In the genomic region with DNA sequence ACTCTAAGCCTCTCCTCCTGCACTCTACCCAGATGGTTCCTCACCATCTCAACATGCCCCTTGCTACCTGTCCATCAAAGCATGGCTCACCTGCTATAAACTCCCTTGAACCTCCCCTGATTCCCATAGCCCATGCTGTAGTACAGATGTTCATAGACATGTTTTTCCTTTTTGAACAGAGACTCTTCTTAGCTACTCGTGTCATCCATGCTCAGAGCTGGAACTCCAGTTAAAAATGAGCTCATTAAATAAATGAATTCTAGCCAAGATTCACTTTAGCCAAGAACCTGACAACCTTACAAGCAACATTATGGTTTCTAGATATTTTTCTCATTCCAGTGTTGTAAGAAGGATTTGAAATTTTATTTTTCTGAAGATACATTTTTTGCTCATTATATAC, we compare ENCODE assay signal across 20 cellular contexts.
DNase-seq lines count a peak whose midpoint lies in the region; ATAC-seq and TF ChIP-seq lines count a peak whose summit lies in the region.
"Had no signal": no experiment of that assay in that cellular context is flagged by ENCODE, and none has a peak within 500 bp of the region (broad histone marks: within the 10 kb centered on the region; RNA-seq: fewer than 3 reads in every experiment).

No MANE protein-coding gene starts in this region.

- H4K91ac ChIP-seq in mesenchymal stem cell (ENCODE audit: low read length), result peak overlapping the region; percentile 34

- H2BK12ac ChIP-seq in mesenchymal stem cell (ENCODE audit: low read length in 2 of 2), result peak overlapping the region; percentile 17 to 92

- H3K36me3 ChIP-seq in left ventricle myocardium inferior (no peaks in the 10 kb centered on the region), mesenchymal stem cell (ENCODE audit: control insufficient read depth in 1 of 2, insufficient read depth in 2 of 2, low read depth in 1 of 2, low read length in 2 of 2) (no peaks in the 10 kb centered on the region), suprapubic skin (no peaks in the 10 kb centered on the region), H7 (replicated peaks; ENCODE audit: control insufficient read depth, insufficient read depth, low read length) (no peaks in the 10 kb centered on the region)
- H3K36me3 ChIP-seq: HAP-1 had no signal

- TF ChIP-seq CTCF in left ventricle myocardium inferior (IDR thresholded peaks at IDR 0.05; ENCODE audit: borderline replicate concordance), result no peak
- TF ChIP-seq CTCF in suprapubic skin (IDR thresholded peaks at IDR 0.05), result no peak

- no peak for DNase-seq in left ventricle myocardium inferior
- DNase-seq in left ventricle myocardium superior, result no peak
- peak; percentile 14 for DNase-seq in astrocyte of the hippocampus (ENCODE audit: low read depth, low spot score)
- no peak for DNase-seq in mesenchymal stem cell
- no peak for DNase-seq in D341Med (ENCODE audit: low spot score)
- no peak for DNase-seq in suprapubic skin (ENCODE audit: low spot score in 2 of 2)
- no peak for DNase-seq in H7
- DNase-seq: CD4-positive, CD25-positive, alpha-beta regulatory T cell; DMS 273 treated with DMSO at 0.1 percent for 48 hours; GM23248; MM.1S; NCI-H1048; NCI-H1417 treated with DMSO at 0.1 percent for 48 hours; NCI-H187; RPMI8226; SHP77 treated with DMSO at 0.1 percent for 48 hours had no signal

- no peaks in the 10 kb centered on the region for H3K9me3 ChIP-seq in left ventricle myocardium inferior (replicated peaks)
- H3K9me3 ChIP-seq in mesenchymal stem cell (ENCODE audit: control insufficient read depth, low read length), result no peaks in the 10 kb centered on the region
- no peaks in the 10 kb centered on the region for H3K9me3 ChIP-seq in suprapubic skin
- H3K9me3 ChIP-seq: HAP-1 had no signal

- no peak overlapping the region for H3K9ac ChIP-seq in mesenchymal stem cell (ENCODE audit: low read length)
- H3K9ac ChIP-seq: GM23248 had no signal

- 78% methylated on average over 1 of the region's 1 CpG for WGBS in mesenchymal stem cell
- 14% methylated on average over 1 of the region's 1 CpG for WGBS in suprapubic skin

- peaks cover 40% of the 10 kb centered on the region for H3K4me1 ChIP-seq in left ventricle myocardium inferior
- peaks cover 4% of the 10 kb centered on the region for H3K4me1 ChIP-seq in mesenchymal stem cell (ENCODE audit: control insufficient read depth, insufficient read depth, low read depth, low read length)
- H3K4me1 ChIP-seq in suprapubic skin, result peaks cover 4% of the 10 kb centered on the region

- intact Hi-C loops in left ventricle myocardium inferior (cut with micrococcal nuclease), result no loop called here
- intact Hi-C loops in left ventricle myocardium superior (cut with micrococcal nuclease), result no loop called here

- no peak overlapping the region for H3K4me3 ChIP-seq in left ventricle myocardium inferior
- no peak overlapping the region for H3K4me3 ChIP-seq in mesenchymal stem cell (ENCODE audit: insufficient read depth in 1 of 2, low read depth in 1 of 2, low read length in 2 of 2)
- H3K4me3 ChIP-seq in suprapubic skin, result no peak overlapping the region
- no peak overlapping the region for H3K4me3 ChIP-seq in H7 (ENCODE audit: insufficient read depth, low read depth, low read length)
- H3K4me3 ChIP-seq: GM23248, HAP-1, K562, PC-9 had no signal

- no peaks in the 10 kb centered on the region for H3K27me3 ChIP-seq in left ventricle myocardium inferior (ENCODE audit: low read depth)
- no peaks in the 10 kb centered on the region for H3K27me3 ChIP-seq in mesenchymal stem cell (ENCODE audit: control insufficient read depth in 1 of 2, insufficient read depth in 1 of 2, low read length in 2 of 2)
- no peaks in the 10 kb centered on the region for H3K27me3 ChIP-seq in suprapubic skin
- H3K27me3 ChIP-seq in H7 (ENCODE audit: control insufficient read depth, insufficient read depth, low read length), result no peaks in the 10 kb centered on the region

- H3K4me2 ChIP-seq in mesenchymal stem cell (ENCODE audit: low read length, poor library complexity, severe bottlenecking), result no peak overlapping the region

- H3K14ac ChIP-seq in mesenchymal stem cell (ENCODE audit: low read length in 2 of 2), result no peak overlapping the region

- TF ChIP-seq EP300 in suprapubic skin (IDR thresholded peaks at IDR 0.05), result no peak

- peak overlapping the region; percentile 14 for H4K8ac ChIP-seq in mesenchymal stem cell (ENCODE audit: low read length)

- H3K27ac ChIP-seq in left ventricle myocardium inferior (replicated peaks) (peak overlapping the region; percentile 46), mesenchymal stem cell (ENCODE audit: low read length, poor library complexity, severe bottlenecking) (no peak overlapping the region), suprapubic skin (no peak overlapping the region)
- H3K27ac ChIP-seq: GM23248 had no signal

- H3K23ac ChIP-seq in mesenchymal stem cell (ENCODE audit: low read length in 2 of 2), result no peak overlapping the region

- peak overlapping the region in 1 of 2 experiments; percentile 58 for H3K18ac ChIP-seq in mesenchymal stem cell (ENCODE audit: low read depth in 1 of 2, low read length in 2 of 2)

- no peak overlapping the region for H2BK5ac ChIP-seq in mesenchymal stem cell (ENCODE audit: low read depth, low read length, poor library complexity, severe bottlenecking)

- no peak for TF ChIP-seq POLR2A in suprapubic skin (IDR thresholded peaks at IDR 0.05)

- no peak overlapping the region for H2BK15ac ChIP-seq in mesenchymal stem cell (ENCODE audit: low read depth, poor library complexity, severe bottlenecking)

- ATAC-seq in left ventricle myocardium superior, result no peak
- ATAC-seq: HepG2, K562 had no signal

- H2AFZ ChIP-seq in mesenchymal stem cell (ENCODE audit: low read depth, low read length), result no peak overlapping the region
- H2AFZ ChIP-seq: GM23248 had no signal

- no peaks in the 10 kb centered on the region for H3K79me1 ChIP-seq in mesenchymal stem cell (replicated peaks; ENCODE audit: low read length, poor library complexity, severe bottlenecking)

- peak overlapping the region in 1 of 2 experiments; percentile 59 for H3K4ac ChIP-seq in mesenchymal stem cell (ENCODE audit: low read depth in 1 of 2, low read length in 2 of 2)

- H2AK5ac ChIP-seq in mesenchymal stem cell (ENCODE audit: low read length, severe bottlenecking), result peak overlapping the region; percentile 1

- peak overlapping the region; percentile 15 for H2BK120ac ChIP-seq in mesenchymal stem cell (ENCODE audit: low read depth, low read length)
